ENCODE assay signal across 8 cellular contexts in genomic region chr6:149648148-149649145, GRCh38. TPM values are rescaled to one million over a fixed set of nuclear protein-coding genes. Genes with fewer than 3 reads are reported as not detected.
DNase-seq lines count a peak whose midpoint lies in the region; ATAC-seq and TF ChIP-seq lines count a peak whose summit lies in the region.

TSS of gene KATNA1 (minus strand) at chr6:149648714. CDS start at chr6:149638547, 10,167 bp downstream.

- intact Hi-C loops in activated CD4-positive, alpha-beta T cell treated with anti-CD3 and anti-CD28 coated beads, Interleukin-2, amount 10 ng/mL, durations not matched to agents 24 days and 14 days (cut with micrococcal nuclease), result loop anchor here (1.0 to 5.0 kb wide), 4 partner anchors 70 to 101 kb away; partner anchors contain the start of genes GINM1, LATS1, NUP43 and PPIL4
- intact Hi-C loops in left colon (cut with DNase I, micrococcal nuclease), result no loop called here

- H3K9me3 ChIP-seq in BLaER1, result no peaks in the 10 kb centered on the region

- peaks cover 7% of the 10 kb centered on the region for H3K36me3 Mint-ChIP-seq in activated CD4-positive, alpha-beta T cell treated with anti-CD3 and anti-CD28 coated beads, Interleukin-2, amount 10 ng/mL, durations not matched to agents 24 days and 14 days (ENCODE audit: low read depth)

- peak; percentile 94 for ATAC-seq in GM19324 (IDR thresholded peaks at IDR 0.05; ENCODE audit: low FRiP score, unreplicated experiment)
- ATAC-seq in HG03460 (IDR thresholded peaks at IDR 0.05; ENCODE audit: unreplicated experiment), result peak; percentile 87
- ATAC-seq in left colon, result peak; percentile 97

- H3K9me3 Mint-ChIP-seq in activated CD4-positive, alpha-beta T cell treated with anti-CD3 and anti-CD28 coated beads, Interleukin-2, amount 10 ng/mL, durations not matched to agents 24 days and 14 days, result no peaks in the 10 kb centered on the region

- DNase-seq in NCI-H524 treated with DMSO at 0.1 percent for 48 hours (lab: John Stamatoyannopoulos, UW), result peak; percentile 72
- peak; percentile 97 for DNase-seq in activated CD4-positive, alpha-beta T cell treated with anti-CD3 and anti-CD28 coated beads, Interleukin-2, amount 10 ng/mL, durations not matched to agents 24 days and 14 days
- DNase-seq in coronary artery (ENCODE audit: low spot score), result peak; percentile 88
- peak; percentile 91 to 92 for DNase-seq in left colon
- peak; percentile 81 to 86 for DNase-seq in stimulated activated CD4-positive, alpha-beta T cell treated with anti-CD3 and anti-CD28 coated beads, Interleukin-1b, Interleukin-23, amount 100 ng/mL, for 4 hours (ENCODE audit: low read depth in 2 of 2)

- H3K27ac ChIP-seq in BLaER1, result peak within 1 kb of the TSS; percentile 82
- H3K27ac ChIP-seq in coronary artery, result peak within 1 kb of the TSS; percentile 68 to 86

- peak within 1 kb of the TSS; percentile 84 for H3K9ac ChIP-seq in BLaER1

- 0 out of 2 replicates have a peak, but pooled peaks cover 13% of the 10 kb centered on the region for H4K20me1 ChIP-seq in BLaER1

- H3K4me3 ChIP-seq in BLaER1, result peak within 1 kb of the TSS; percentile 86
- peak within 1 kb of the TSS; percentile 80 for H3K4me3 ChIP-seq in coronary artery

- peak within 1 kb of the TSS; percentile 83 for H3K4me2 ChIP-seq in BLaER1

- H3K36me3 ChIP-seq in BLaER1, result peaks cover 2% of the 10 kb centered on the region; the same call in 1 of the 2 replicates

- H3K27ac Mint-ChIP-seq in activated CD4-positive, alpha-beta T cell treated with anti-CD3 and anti-CD28 coated beads, Interleukin-2, amount 10 ng/mL, durations not matched to agents 24 days and 14 days, result peak within 1 kb of the TSS; percentile 87

- no peaks in the 10 kb centered on the region for H3K27me3 ChIP-seq in BLaER1

- peaks cover 22% of the 10 kb centered on the region for H3K4me1 ChIP-seq in BLaER1

- peak within 1 kb of the TSS; percentile 85 for H3K4me3 Mint-ChIP-seq in activated CD4-positive, alpha-beta T cell treated with anti-CD3 and anti-CD28 coated beads, Interleukin-2, amount 10 ng/mL, durations not matched to agents 24 days and 14 days

- H3K4me1 Mint-ChIP-seq in activated CD4-positive, alpha-beta T cell treated with anti-CD3 and anti-CD28 coated beads, Interleukin-2, amount 10 ng/mL, durations not matched to agents 24 days and 14 days, result peaks cover 23% of the 10 kb centered on the region

- H3K27me3 Mint-ChIP-seq in activated CD4-positive, alpha-beta T cell treated with anti-CD3 and anti-CD28 coated beads, Interleukin-2, amount 10 ng/mL, durations not matched to agents 24 days and 14 days, result no peaks in the 10 kb centered on the region

- TF ChIP-seq CTCF in coronary artery (IDR thresholded peaks at IDR 0.05), result no peak

RNA-seq across cellular contexts. Expression of gene KATNA1, which starts in this region (rescaled TPM):
- 18.9 and 23.0 TPM in 2 replicates for total RNA-seq in activated CD4-positive, alpha-beta T cell treated with anti-CD3 and anti-CD28 coated beads, Interleukin-2, amount 10 ng/mL, durations not matched to agents 24 days and 14 days
- 10 to 100 TPM; 11.1 to 11.3 TPM for total RNA-seq in left colon

Comparison
In these comparisons a context has a peak if more than half of its experiments do, and no peak if none do; other contexts are left out.
1. Peak in every context shown above with its lines: DNase-seq, ATAC-seq, H3K4me3 ChIP-seq and H3K27ac ChIP-seq.